In the genomic region with DNA sequence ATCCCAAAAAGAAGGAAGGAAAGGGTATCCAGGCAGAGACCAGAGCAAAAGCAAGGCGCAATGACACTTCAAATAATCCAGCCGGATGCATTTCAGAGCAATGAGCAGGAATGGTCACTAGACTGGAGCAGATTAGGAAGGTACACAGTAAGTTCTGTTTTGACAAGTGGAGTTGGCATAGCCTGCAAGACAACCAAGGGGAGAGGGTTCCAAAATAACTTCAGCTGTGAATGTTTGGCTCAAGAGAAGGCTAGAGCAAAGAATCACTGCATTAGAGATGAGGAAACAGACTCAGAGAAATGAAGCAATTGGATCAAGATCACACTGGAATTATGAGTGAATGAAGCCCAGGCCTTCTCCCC, we compare ENCODE assay signal across 18 cellular contexts.
"Had no signal": no experiment of that assay in that cellular context is flagged by ENCODE, and none has a peak within 500 bp of the region (broad histone marks: within the 10 kb centered on the region; RNA-seq: fewer than 3 reads in every experiment).

No MANE protein-coding gene starts in this region.

- H3K4me1 ChIP-seq: esophagus squamous epithelium, lower lobe of right lung, parathyroid adenoma, prostate gland, stomach had no signal

- H3K9me3 ChIP-seq: esophagus squamous epithelium, lower lobe of right lung, prostate gland, spleen, stomach had no signal

- DNase-seq: cerebellar nuclear complex; dermis blood vessel endothelial cell; esophagus squamous epithelium; foreskin fibroblast; hypothalamus; kidney glomerular epithelial cell; lower lobe of right lung; midbrain; naive B cell; spleen; stimulated activated CD4-positive, alpha-beta T cell treated with anti-CD3 and anti-CD28 coated beads, Interleukin-2, amount 100 ng/mL, for 24 hours; stimulated activated naive CD4-positive, alpha-beta T cell; stomach; substantia nigra had no signal

- H3K4me3 ChIP-seq: esophagus squamous epithelium, lower lobe of right lung, prostate gland, spleen, stomach had no signal

- ATAC-seq: left lobe of liver, lower lobe of right lung, sciatic nerve had no signal

- H3K27ac ChIP-seq: esophagus squamous epithelium, lower lobe of right lung, parathyroid adenoma, prostate gland, spleen, stomach had no signal

- H3K36me3 ChIP-seq: esophagus squamous epithelium, lower lobe of right lung, prostate gland, spleen, stomach had no signal

- H3K27me3 ChIP-seq: esophagus squamous epithelium, stomach had no signal
